In genomic region chr17:7838291-7839075, GRCh38 we compare ENCODE assay signal across 8 cellular contexts. TPM values are rescaled to one million over a fixed set of nuclear protein-coding genes. Genes with fewer than 3 reads are reported as not detected.
DNase-seq lines count a peak whose midpoint lies in the region; ATAC-seq and TF ChIP-seq lines count a peak whose summit lies in the region.

No MANE protein-coding gene starts in this region.

- TF ChIP-seq CTCF in mucosa of descending colon (IDR thresholded peaks at IDR 0.05) = no peak

- WGBS in ectodermal cell, 2 experiments = 27 to 29% methylated on average over 6 of the region's 8 CpGs

- H3K4me1 ChIP-seq in ectodermal cell (ENCODE audit: control insufficient read depth, insufficient read depth, low read length) = peaks cover 34% of the 10 kb centered on the region
- H3K4me1 ChIP-seq in mucosa of descending colon (ENCODE audit: low read depth) = peaks cover 53% of the 10 kb centered on the region

- H3K36me3 ChIP-seq in ectodermal cell (ENCODE audit: control insufficient read depth, insufficient read depth, low read length) (peaks cover 4% of the 10 kb centered on the region), mucosa of descending colon (ENCODE audit: low read depth) (no peaks in the 10 kb centered on the region)

- DNase-seq in CMK (ENCODE audit: low read depth) (peak; percentile 85), HuH-7 (ENCODE audit: low spot score) (peak; percentile 57), SHP77 treated with DMSO at 0.1 percent for 48 hours (lab: John Stamatoyannopoulos, UW) (peak; percentile 40), mucosa of descending colon (peak; percentile 65 to 74 (median 69))

- ATAC-seq in mucosa of descending colon = no peak
- ATAC-seq in HG02970 (IDR thresholded peaks at IDR 0.05; ENCODE audit: low FRiP score, unreplicated experiment) = no peak
- ATAC-seq in GM18511 (IDR thresholded peaks at IDR 0.05; ENCODE audit: unreplicated experiment) = no peak
- ATAC-seq in GM21390 (IDR thresholded peaks at IDR 0.05; ENCODE audit: unreplicated experiment) = no peak

- H3K4me3 ChIP-seq in ectodermal cell (ENCODE audit: insufficient read depth, low read depth, low read length) (peak overlapping the region; percentile 41), mucosa of descending colon (no peak overlapping the region)

- H3K9me3 ChIP-seq in ectodermal cell (ENCODE audit: control insufficient read depth, low read length) = no peaks in the 10 kb centered on the region
- no peaks in the 10 kb centered on the region for H3K9me3 ChIP-seq in mucosa of descending colon

- H3K27me3 ChIP-seq in ectodermal cell (ENCODE audit: control insufficient read depth, insufficient read depth, low read length, poor library complexity, severe bottlenecking) = peaks cover under 1% of the 10 kb centered on the region

- peak overlapping the region; percentile 70 for H3K27ac ChIP-seq in ectodermal cell (ENCODE audit: insufficient read depth, low read depth, low read length, poor library complexity, severe bottlenecking)

- intact Hi-C loops in mucosa of descending colon (cut with DNase I, micrococcal nuclease) = no loop called here

RNA-seq across cellular contexts. Expression of gene KDM6B, which starts 4.5 kb away (rescaled TPM):
- 30.3 TPM for polyA plus RNA-seq in ectodermal cell (2013, experiment 1 of 4)
- 36.4 TPM for polyA plus RNA-seq in ectodermal cell (2013, experiment 2 of 4)
- polyA plus RNA-seq in ectodermal cell (2013, experiment 3 of 4) = 32.0 TPM
- 34.0 TPM for polyA plus RNA-seq in ectodermal cell (2013, experiment 4 of 4)
- total RNA-seq in mucosa of descending colon = 10 to 100 TPM; 44.3 to 73.6 (median 54.6) TPM

RNA-seq across cellular contexts. Expression of gene TMEM88, which starts 16.4 kb away (rescaled TPM):
- 67.3 TPM for polyA plus RNA-seq in ectodermal cell (2013, experiment 1 of 4)
- 77.7 TPM for polyA plus RNA-seq in ectodermal cell (2013, experiment 2 of 4)
- 52.8 TPM for polyA plus RNA-seq in ectodermal cell (2013, experiment 3 of 4)
- 61.1 TPM for polyA plus RNA-seq in ectodermal cell (2013, experiment 4 of 4)
- 1 to 10 TPM; 3.5 to 8.5 (median 6.9) TPM for total RNA-seq in mucosa of descending colon

RNA-seq across cellular contexts. Expression of gene NAA38, which starts 18.9 kb away (rescaled TPM):
- polyA plus RNA-seq in ectodermal cell (2013, experiment 1 of 4) = 46.7 TPM
- polyA plus RNA-seq in ectodermal cell (2013, experiment 2 of 4) = 34.2 TPM
- polyA plus RNA-seq in ectodermal cell (2013, experiment 3 of 4) = 55.3 TPM
- polyA plus RNA-seq in ectodermal cell (2013, experiment 4 of 4) = 48.9 TPM
- total RNA-seq in mucosa of descending colon = 10 to 100 TPM; 51.2 to 73.5 (median 58.2) TPM

RNA-seq across cellular contexts. Expression of gene CYB5D1, which starts 19.3 kb away (rescaled TPM):
- 22.6 TPM for polyA plus RNA-seq in ectodermal cell (2013, experiment 1 of 4)
- 28.3 TPM for polyA plus RNA-seq in ectodermal cell (2013, experiment 2 of 4)
- 13.4 TPM for polyA plus RNA-seq in ectodermal cell (2013, experiment 3 of 4)
- 16.9 TPM for polyA plus RNA-seq in ectodermal cell (2013, experiment 4 of 4)
- 10 to 100 TPM; 11.5 to 17.0 (median 12.2) TPM for total RNA-seq in mucosa of descending colon

RNA-seq across cellular contexts. Expression of gene CHD3, which starts 50.1 kb away (rescaled TPM):
- polyA plus RNA-seq in ectodermal cell (2013, experiment 1 of 4) = 32.7 TPM
- 34.6 TPM for polyA plus RNA-seq in ectodermal cell (2013, experiment 2 of 4)
- polyA plus RNA-seq in ectodermal cell (2013, experiment 3 of 4) = 32.8 TPM
- polyA plus RNA-seq in ectodermal cell (2013, experiment 4 of 4) = 34.2 TPM
- 100 to 1,000 TPM in 1 of 3 donors, 10 to 100 TPM in 2; 52.7 to 151 (median 56.5) TPM for total RNA-seq in mucosa of descending colon
